ENCODE assay signal across 37 cellular contexts in the genomic region with DNA sequence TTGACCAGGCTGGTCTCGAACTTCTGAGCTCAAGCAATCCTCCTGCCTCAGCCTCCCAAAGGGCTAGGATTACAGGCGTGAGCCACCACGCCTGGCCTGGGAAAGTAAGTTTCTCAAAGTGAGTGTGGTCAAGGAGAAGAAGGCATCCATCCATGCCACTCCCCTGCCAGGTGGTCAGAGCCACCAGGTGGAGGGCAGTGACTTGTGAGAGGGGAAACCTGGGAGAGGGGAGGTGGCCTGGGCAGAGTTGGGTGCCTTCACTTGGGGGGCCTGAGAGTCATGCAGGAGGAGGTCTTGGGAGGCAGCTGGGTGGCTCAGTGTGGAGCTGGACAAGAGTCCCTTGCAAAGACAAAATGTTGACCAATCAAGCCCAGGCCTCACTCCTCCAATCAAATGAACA.
"Had no signal": no experiment of that assay in that cellular context is flagged by ENCODE, and none has a peak within 500 bp of the region (broad histone marks: within the 10 kb centered on the region; RNA-seq: fewer than 3 reads in every experiment).

No MANE protein-coding gene starts in this region.

- H3K4me3 ChIP-seq: ascending aorta, cardiac muscle cell had no signal

- FAIRE-seq: TTC549 had no signal

- H3K4me1 Mint-ChIP-seq: activated B cell treated with CpG ODN at 0.5 μM for 24 hours; activated CD4-positive, alpha-beta T cell treated with anti-CD3 and anti-CD28 coated beads, Interleukin-2, amount 10 ng/mL, durations not matched to agents 24 days and 14 days; activated naive CD4-positive, alpha-beta T cell treated with anti-CD3 and anti-CD28 coated beads, Interleukin-2, amount 10 ng/mL, durations not matched to agents 7 days and 5 days; activated naive CD4-positive, alpha-beta T cell treated with anti-CD3 and anti-CD28 coated beads, Interleukin-2, amount 50 U/mL, for 24 hours; activated naive CD8-positive, alpha-beta T cell treated with anti-CD3 and anti-CD28 coated beads, Interleukin-2, amount 10 ng/mL, durations not matched to agents 7 days and 5 days; activated naive CD8-positive, alpha-beta T cell treated with anti-CD3 and anti-CD28 coated beads, Interleukin-2, amount 50 U/mL, for 24 hours; activated T-helper 17 cell treated with anti-CD3 and anti-CD28 coated beads, Interleukin-2, amount 50 U/mL, for 72 hours; central memory CD8-positive, alpha-beta T cell had no signal

- DNase-seq: activated B cell treated with CpG ODN at 0.5 μM for 24 hours; activated CD4-positive, alpha-beta memory T cell treated with anti-CD3 and anti-CD28 coated beads for 36 hours; activated CD4-positive, alpha-beta T cell treated with anti-CD3 and anti-CD28 coated beads for 4 hours; activated CD4-positive, alpha-beta T cell treated with anti-CD3 and anti-CD28 coated beads, Interleukin-2, amount 10 ng/mL, durations not matched to agents 24 days and 14 days; activated CD4-positive, alpha-beta T cell treated with anti-CD3 and anti-CD28 coated beads, Interleukin-2, amount 50 U/mL, for 1 hour; activated CD4-positive, alpha-beta T cell treated with anti-CD3 and anti-CD28 coated beads, Interleukin-2, amount 50 U/mL, for 4 hours; activated CD4-positive, CD25-positive, alpha-beta regulatory T cell treated with anti-CD3 and anti-CD28 coated beads, Interleukin-2, amount 50 U/mL, for 72 hours; activated CD8-positive, alpha-beta memory T cell treated with anti-CD3 and anti-CD28 coated beads, Interleukin-2, amount 50 U/mL, for 4 hours; activated CD8-positive, alpha-beta T cell treated with anti-CD3 and anti-CD28 coated beads for 36 hours; activated effector memory CD4-positive, alpha-beta T cell treated with anti-CD3 and anti-CD28 coated beads, Interleukin-2, amount 50 U/mL, for 16 hours; activated gamma-delta T cell treated with Interleukin-2 at 50 U/mL for 16 hours; activated naive CD4-positive, alpha-beta T cell; activated naive CD4-positive, alpha-beta T cell treated with anti-CD3 and anti-CD28 coated beads, Interleukin-2, amount 10 ng/mL, durations not matched to agents 7 days and 5 days; activated naive CD8-positive, alpha-beta T cell treated with anti-CD3 and anti-CD28 coated beads, Interleukin-2, amount 10 ng/mL, durations not matched to agents 7 days and 5 days; activated naive CD8-positive, alpha-beta T cell treated with anti-CD3 and anti-CD28 coated beads, Interleukin-2, amount 50 U/mL, for 24 hours; activated T-cell treated with anti-CD3 and anti-CD28 coated beads for 4 hours; activated T-cell treated with anti-CD3 and anti-CD28 coated beads, Interleukin-2, amount 50 U/mL, for 1 hour; activated T-cell treated with anti-CD3 and anti-CD28 coated beads, Interleukin-2, amount 50 U/mL, for 4 hours; activated T-cell treated with anti-CD3 and anti-CD28 coated beads, Interleukin-2, amount 50 U/mL, for 72 hours; amygdala; anterior cingulate cortex; caudate nucleus; cerebellar nuclear complex; T-helper 1 cell; T-helper 2 cell; T-helper 9 cell had no signal

- H3K36me3 Mint-ChIP-seq: activated CD4-positive, alpha-beta memory T cell treated with anti-CD3 and anti-CD28 coated beads for 36 hours; activated naive CD4-positive, alpha-beta T cell treated with anti-CD3 and anti-CD28 coated beads, Interleukin-2, amount 10 ng/mL, durations not matched to agents 7 days and 5 days; activated naive CD4-positive, alpha-beta T cell treated with anti-CD3 and anti-CD28 coated beads, Interleukin-2, amount 50 U/mL, for 24 hours; activated naive CD8-positive, alpha-beta T cell; activated naive CD8-positive, alpha-beta T cell treated with anti-CD3 and anti-CD28 coated beads, Interleukin-2, amount 10 ng/mL, durations not matched to agents 7 days and 5 days; brain had no signal

- H3K4me3 Mint-ChIP-seq: activated B cell treated with CpG ODN at 0.5 μM for 24 hours; activated CD4-positive, alpha-beta memory T cell treated with anti-CD3 and anti-CD28 coated beads for 36 hours; activated CD4-positive, alpha-beta T cell treated with anti-CD3 and anti-CD28 coated beads, Interleukin-2, amount 10 ng/mL, durations not matched to agents 24 days and 14 days; activated CD8-positive, alpha-beta T cell treated with anti-CD3 and anti-CD28 coated beads for 36 hours; activated naive CD4-positive, alpha-beta T cell treated with anti-CD3 and anti-CD28 coated beads, Interleukin-2, amount 10 ng/mL, durations not matched to agents 7 days and 5 days; activated naive CD4-positive, alpha-beta T cell treated with anti-CD3 and anti-CD28 coated beads, Interleukin-2, amount 50 U/mL, for 24 hours; activated naive CD8-positive, alpha-beta T cell; activated naive CD8-positive, alpha-beta T cell treated with anti-CD3 and anti-CD28 coated beads, Interleukin-2, amount 10 ng/mL, durations not matched to agents 7 days and 5 days; activated naive CD8-positive, alpha-beta T cell treated with anti-CD3 and anti-CD28 coated beads, Interleukin-2, amount 50 U/mL, for 24 hours; activated T-cell treated with anti-CD3 and anti-CD28 coated beads, Interleukin-2, amount 50 U/mL, for 4 hours; activated T-cell treated with anti-CD3 and anti-CD28 coated beads, Interleukin-2, amount 50 U/mL, for 72 hours; activated T-helper 1 cell treated with anti-CD3 and anti-CD28 coated beads, Interleukin-12 subunit alpha, Interleukin-12 subunit beta, Interleukin-2, Interleukin-4 antibody, amounts not matched to agents 30 ng/mL and 10 ng/mL and 1 ng/mL, durations not matched to agents 14 hours and 24 hours and 36 hours; activated T-helper 17 cell treated with anti-CD3 and anti-CD28 coated beads, Interleukin-2, amount 50 U/mL, for 72 hours; brain; central memory CD8-positive, alpha-beta T cell; T-helper 1 cell treated with Interleukin-12 subunit alpha and Interleukin-12 subunit beta and Interleukin-4 antibody, amounts not matched to agents 30 μg/mL and 1 μg/mL, for 36 hours; T-helper 2 cell treated with Interferon-gamma antibody and Interleukin-4, amounts not matched to agents 5 μg/mL and 100 μg/mL, for 36 hours had no signal

- H3K9me3 Mint-ChIP-seq: activated B cell treated with CpG ODN at 0.5 μM for 24 hours; activated CD4-positive, alpha-beta memory T cell treated with anti-CD3 and anti-CD28 coated beads for 36 hours; activated CD4-positive, alpha-beta T cell treated with anti-CD3 and anti-CD28 coated beads, Interleukin-2, amount 10 ng/mL, durations not matched to agents 24 days and 14 days; activated CD8-positive, alpha-beta T cell treated with anti-CD3 and anti-CD28 coated beads for 36 hours; activated naive CD4-positive, alpha-beta T cell treated with anti-CD3 and anti-CD28 coated beads, Interleukin-2, amount 10 ng/mL, durations not matched to agents 7 days and 5 days; activated naive CD4-positive, alpha-beta T cell treated with anti-CD3 and anti-CD28 coated beads, Interleukin-2, amount 50 U/mL, for 24 hours; activated naive CD8-positive, alpha-beta T cell treated with anti-CD3 and anti-CD28 coated beads, Interleukin-2, amount 10 ng/mL, durations not matched to agents 7 days and 5 days; activated naive CD8-positive, alpha-beta T cell treated with anti-CD3 and anti-CD28 coated beads, Interleukin-2, amount 50 U/mL, for 24 hours; activated T-cell treated with anti-CD3 and anti-CD28 coated beads, Interleukin-2, amount 50 U/mL, for 4 hours; activated T-cell treated with anti-CD3 and anti-CD28 coated beads, Interleukin-2, amount 50 U/mL, for 72 hours; activated T-helper 1 cell treated with anti-CD3 and anti-CD28 coated beads, Interleukin-12 subunit alpha, Interleukin-12 subunit beta, Interleukin-2, Interleukin-4 antibody, amounts not matched to agents 30 ng/mL and 10 ng/mL and 1 ng/mL, durations not matched to agents 14 hours and 24 hours and 36 hours; activated T-helper 17 cell treated with anti-CD3 and anti-CD28 coated beads, Interleukin-2, amount 50 U/mL, for 72 hours; central memory CD8-positive, alpha-beta T cell; T-helper 1 cell treated with Interleukin-12 subunit alpha and Interleukin-12 subunit beta and Interleukin-4 antibody, amounts not matched to agents 30 μg/mL and 1 μg/mL, for 36 hours; T-helper 2 cell treated with Interferon-gamma antibody and Interleukin-4, amounts not matched to agents 5 μg/mL and 100 μg/mL, for 36 hours had no signal

- H3K27ac Mint-ChIP-seq: activated B cell treated with CpG ODN at 0.5 μM for 24 hours; activated CD4-positive, alpha-beta memory T cell treated with anti-CD3 and anti-CD28 coated beads for 36 hours; activated CD4-positive, alpha-beta T cell treated with anti-CD3 and anti-CD28 coated beads, Interleukin-2, amount 10 ng/mL, durations not matched to agents 24 days and 14 days; activated CD8-positive, alpha-beta T cell treated with anti-CD3 and anti-CD28 coated beads for 36 hours; activated naive CD4-positive, alpha-beta T cell treated with anti-CD3 and anti-CD28 coated beads, Interleukin-2, amount 10 ng/mL, durations not matched to agents 7 days and 5 days; activated naive CD4-positive, alpha-beta T cell treated with anti-CD3 and anti-CD28 coated beads, Interleukin-2, amount 50 U/mL, for 24 hours; activated naive CD8-positive, alpha-beta T cell; activated naive CD8-positive, alpha-beta T cell treated with anti-CD3 and anti-CD28 coated beads, Interleukin-2, amount 10 ng/mL, durations not matched to agents 7 days and 5 days; activated naive CD8-positive, alpha-beta T cell treated with anti-CD3 and anti-CD28 coated beads, Interleukin-2, amount 50 U/mL, for 24 hours; activated T-cell treated with anti-CD3 and anti-CD28 coated beads, Interleukin-2, amount 50 U/mL, for 72 hours; activated T-helper 1 cell treated with anti-CD3 and anti-CD28 coated beads, Interleukin-12 subunit alpha, Interleukin-12 subunit beta, Interleukin-2, Interleukin-4 antibody, amounts not matched to agents 30 ng/mL and 10 ng/mL and 1 ng/mL, durations not matched to agents 14 hours and 24 hours and 36 hours; activated T-helper 17 cell treated with anti-CD3 and anti-CD28 coated beads, Interleukin-2, amount 50 U/mL, for 72 hours; T-helper 1 cell treated with Interleukin-12 subunit alpha and Interleukin-12 subunit beta and Interleukin-4 antibody, amounts not matched to agents 30 μg/mL and 1 μg/mL, for 36 hours; T-helper 2 cell treated with Interferon-gamma antibody and Interleukin-4, amounts not matched to agents 5 μg/mL and 100 μg/mL, for 36 hours had no signal

- H3K27me3 ChIP-seq: ascending aorta, cardiac muscle cell had no signal

- H3K36me3 ChIP-seq: ascending aorta, cardiac muscle cell had no signal

- H3K4me1 ChIP-seq: ascending aorta had no signal

- H3K9me3 ChIP-seq: ascending aorta had no signal

- ATAC-seq: activated CD8-positive, alpha-beta T cell treated with anti-CD3 and anti-CD28 coated beads for 36 hours; activated naive CD8-positive, alpha-beta T cell treated with anti-CD3 and anti-CD28 coated beads, Interleukin-2, amount 50 U/mL, for 24 hours; activated T-cell treated with anti-CD3 and anti-CD28 coated beads, Interleukin-2, amount 50 U/mL, for 4 hours; activated T-cell treated with anti-CD3 and anti-CD28 coated beads, Interleukin-2, amount 50 U/mL, for 72 hours; activated T-helper 17 cell treated with anti-CD3 and anti-CD28 coated beads, Interleukin-2, amount 50 U/mL, for 72 hours had no signal

- H3K27ac ChIP-seq: ascending aorta, cardiac muscle cell had no signal
